ENCODE assay signal across 11 cellular contexts in the genomic region with DNA sequence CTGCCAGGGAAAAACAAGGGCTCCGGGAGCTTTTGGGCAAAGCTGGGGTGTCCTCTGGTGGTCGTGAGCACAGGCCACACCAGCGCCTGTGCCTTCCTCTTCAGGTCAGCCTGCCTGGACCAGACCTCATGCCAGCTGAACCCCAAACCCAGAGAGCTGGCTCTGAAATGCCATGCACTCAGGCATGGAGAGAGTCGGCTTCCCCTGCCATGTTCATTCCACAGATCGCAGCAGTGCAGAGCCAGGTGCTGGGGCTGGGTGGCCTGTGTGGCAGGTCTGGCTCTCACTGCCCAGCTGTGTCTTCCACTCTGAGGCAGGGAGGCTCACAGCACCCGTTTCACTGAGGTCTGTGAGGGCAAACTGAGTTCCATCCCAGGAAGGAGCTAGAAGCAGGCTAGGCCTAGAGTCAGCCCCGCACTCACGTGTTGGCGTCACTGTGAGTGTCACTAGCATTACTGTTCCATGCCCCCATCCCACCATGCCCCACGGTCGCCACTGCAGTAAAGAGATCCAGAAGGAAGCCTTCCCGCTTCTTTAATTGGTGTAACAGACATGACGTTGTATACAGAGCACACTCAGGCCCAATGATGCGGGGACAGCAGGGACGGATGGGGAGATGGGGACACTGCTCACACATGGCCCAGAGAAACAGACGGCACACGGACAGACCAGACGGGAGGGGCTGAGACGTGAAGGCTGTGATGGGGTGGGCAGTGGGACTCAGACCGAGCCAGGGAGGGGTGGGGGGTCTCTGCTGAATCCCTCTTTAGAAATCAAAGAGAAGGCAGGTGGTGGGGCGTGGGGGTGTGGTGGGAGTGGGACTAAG. TPM values are rescaled to one million over a fixed set of nuclear protein-coding genes. Genes with fewer than 3 reads are reported as not detected.
DNase-seq lines count a peak whose midpoint lies in the region; ATAC-seq, FAIRE-seq and TF ChIP-seq lines count a peak whose summit lies in the region.
"Had no signal": no experiment of that assay in that cellular context is flagged by ENCODE, and none has a peak within 500 bp of the region (broad histone marks: within the 10 kb centered on the region; RNA-seq: fewer than 3 reads in every experiment).

No MANE protein-coding gene starts in this region.

- H3F3A ChIP-seq in DOHH2 (ENCODE audit: control insufficient read depth, insufficient read depth), result peaks cover 7% of the 10 kb centered on the region; the same call in 1 of the 2 replicates

- TF ChIP-seq CTCF in DOHH2 (IDR thresholded peaks at IDR 0.05; ENCODE audit: low read depth, low read length, poor library complexity, severe bottlenecking) (no peak), RWPE1 (conservative IDR thresholded peaks at IDR 0.05; ENCODE audit: low read depth) (no peak), endothelial cell (IDR thresholded peaks at IDR 0.05; ENCODE audit: unreplicated experiment) (no peak), gastrocnemius medialis (IDR thresholded peaks at IDR 0.05 in 4 of 5, conservative IDR thresholded peaks at IDR 0.05 in 1 of 5) (no peak)

- peaks cover 9% of the 10 kb centered on the region; the same call in 1 of the 2 replicates for H4K20me1 ChIP-seq in DOHH2 (ENCODE audit: control insufficient read depth, insufficient read depth, low read depth, low read length)

- POLR2A ChIA-PET in RWPE1 (lab: Yijun Ruan, JAX; ENCODE audit: low non-redundant PET), result interaction anchor here (0.5 kb wide), 1 partner anchor 36 kb away, joined by 3 read pairs; no protein-coding TSS in a partner anchor

- no peaks in the 10 kb centered on the region for H3K27me3 ChIP-seq in DOHH2 (ENCODE audit: control insufficient read depth, low read length)
- no peaks in the 10 kb centered on the region for H3K27me3 ChIP-seq in gastrocnemius medialis
- no peaks in the 10 kb centered on the region for H3K27me3 ChIP-seq in small intestine (ENCODE audit: control insufficient read depth in 2 of 2, insufficient read depth in 2 of 2, low read length in 2 of 2)

- DNase-seq in RWPE1 (ENCODE audit: low spot score) (no peak), endothelial cell (ENCODE audit: low spot score) (no peak), gastrocnemius medialis (no peak), dedifferentiated amniotic fluid mesenchymal stem cell (ENCODE audit: extremely low spot score) (no peak), superior temporal gyrus (ENCODE audit: extremely low spot score) (no peak), small intestine (no peak)
- DNase-seq: NCI-H446 treated with DMSO at 0.1 percent for 48 hours; stimulated activated CD4-positive, alpha-beta T cell treated with anti-CD3 and anti-CD28 coated beads, Interleukin-12 subunit alpha, Interleukin-12 subunit beta, amount 100 ng/mL, for 4 hours had no signal

- peak overlapping the region; percentile 24 for H3K27ac Mint-ChIP-seq in endothelial cell (ENCODE audit: unreplicated experiment)

- H3K4me2 ChIP-seq in DOHH2 (ENCODE audit: low read length), result peak overlapping the region; percentile 83; the same call in 1 of the 2 replicates

- H3K36me3 Mint-ChIP-seq in endothelial cell (ENCODE audit: low read depth, unreplicated experiment), result peaks cover 9% of the 10 kb centered on the region

- in situ Hi-C loops in gastrocnemius medialis (cut with MboI; ENCODE audit: low sequenced_read_pairs in 4 of 4), result no loop called here

- WGBS in small intestine, 3 donors, result 79 to 86% (median 79%) methylated on average over 21 of the region's 21 CpGs

- no peaks in the 10 kb centered on the region for H3K9me3 ChIP-seq in DOHH2 (ENCODE audit: control insufficient read depth, insufficient read depth, low read length)
- no peaks in the 10 kb centered on the region for H3K9me3 ChIP-seq in gastrocnemius medialis
- no peaks in the 10 kb centered on the region for H3K9me3 ChIP-seq in small intestine (ENCODE audit: control insufficient read depth, low read depth)

- H3K4me3 Mint-ChIP-seq in endothelial cell (ENCODE audit: unreplicated experiment), result peak overlapping the region; percentile 59

- peaks cover 47% of the 10 kb centered on the region for H3K79me2 ChIP-seq in DOHH2 (ENCODE audit: control insufficient read depth, low read length)

- no peak for FAIRE-seq in small intestine (lab: Jason Lieb, UNC)
- FAIRE-seq: GM19239 had no signal

- H3K27ac ChIP-seq in DOHH2 (ENCODE audit: low read depth, low read length) (no peak overlapping the region), RWPE1 (peak overlapping the region; percentile 97), gastrocnemius medialis (peak overlapping the region in 3 of 4 donors; percentile 25 to 91 (median 64)), small intestine (ENCODE audit: low read depth in 1 of 2, low read length in 1 of 2) (no peak overlapping the region)

- CTCF ChIA-PET in RWPE1 (lab: Yijun Ruan, JAX), result interaction anchor here (0.7 kb wide), 1 partner anchor 147 kb away, joined by 4 read pairs; no protein-coding TSS in a partner anchor

- peaks cover 5% of the 10 kb centered on the region for H3K27me3 Mint-ChIP-seq in endothelial cell (ENCODE audit: unreplicated experiment)

- intact Hi-C loops in gastrocnemius medialis (cut with DNase I; ENCODE audit: low total_unique reads), result no loop called here

- TF ChIP-seq POLR2A in gastrocnemius medialis (IDR thresholded peaks at IDR 0.05), result no peak

- H3K4me3 ChIP-seq in DOHH2 (ENCODE audit: low read length), result no peak overlapping the region
- H3K4me3 ChIP-seq in gastrocnemius medialis, result no peak overlapping the region
- no peak overlapping the region for H3K4me3 ChIP-seq in small intestine (ENCODE audit: low read depth in 1 of 2, low read length in 2 of 2)

- H3K36me3 ChIP-seq in DOHH2 (ENCODE audit: control insufficient read depth, low read length) (peaks cover 49% of the 10 kb centered on the region), gastrocnemius medialis (peaks cover 0 to 15% of the 10 kb centered on the region in 2 donors), small intestine (ENCODE audit: control insufficient read depth in 2 of 2, insufficient read depth in 2 of 2, low read length in 2 of 2) (peaks cover 0 to 8% of the 10 kb centered on the region in 2 donors)

- no peaks in the 10 kb centered on the region for H3K9me2 ChIP-seq in DOHH2 (replicated peaks; ENCODE audit: control insufficient read depth, low read length)

- ATAC-seq in gastrocnemius medialis, result no peak
- no peak for ATAC-seq in HG03097 (IDR thresholded peaks at IDR 0.05; ENCODE audit: low FRiP score, unreplicated experiment)

- no peaks in the 10 kb centered on the region for H3K9me3 Mint-ChIP-seq in endothelial cell (ENCODE audit: unreplicated experiment)

- peaks cover 39% of the 10 kb centered on the region for H3K4me1 ChIP-seq in DOHH2 (ENCODE audit: control insufficient read depth, low read length)
- H3K4me1 ChIP-seq in gastrocnemius medialis, result peaks cover 34 to 49% of the 10 kb centered on the region in 2 donors
- H3K4me1 ChIP-seq in small intestine (ENCODE audit: control insufficient read depth in 2 of 2, insufficient read depth in 1 of 2, low read depth in 1 of 2, low read length in 1 of 2), result peaks cover 4 to 10% of the 10 kb centered on the region in 2 donors

- peaks cover 26% of the 10 kb centered on the region for H3K4me1 Mint-ChIP-seq in endothelial cell (ENCODE audit: unreplicated experiment)

RNA-seq across cellular contexts. Expression of gene ARL6IP4, which starts 2.7 kb away (rescaled TPM):
- total RNA-seq in endothelial cell (ENCODE audit: unreplicated experiment) (151 TPM), gastrocnemius medialis (100 to 1,000 TPM; 123 to 175 (median 156) TPM)
- 100 to 1,000 TPM; 268 to 434 (median 395) TPM for polyA plus RNA-seq in small intestine

RNA-seq across cellular contexts. Expression of gene OGFOD2, which starts 8.1 kb away (rescaled TPM):
- total RNA-seq in endothelial cell (ENCODE audit: unreplicated experiment) (10.4 TPM), gastrocnemius medialis (10 to 100 TPM in 1 of 4 donors, 1 to 10 TPM in 3; 3.2 to 11.7 (median 7.8) TPM)
- polyA plus RNA-seq in small intestine, result 10 to 100 TPM; 26.6 to 30.3 (median 28.2) TPM

RNA-seq across cellular contexts. Expression of gene ABCB9, which starts 16.9 kb away (rescaled TPM):
- 10.9 TPM for total RNA-seq in endothelial cell (ENCODE audit: unreplicated experiment)
- total RNA-seq in gastrocnemius medialis, result 1 to 10 TPM in 2 of 4 donors, under 1 TPM in 2; 0.53 to 1.5 (median 0.99) TPM
- 1 to 10 TPM; 2.5 to 6.6 (median 4.1) TPM for polyA plus RNA-seq in small intestine

Comparison
In these comparisons a context has a peak if more than half of its experiments do, and no peak if none do; other contexts are left out.
1. H3K27ac ChIP-seq: peak in RWPE1 (single experiment) and gastrocnemius medialis (3 of 4); none in DOHH2 (single experiment) and small intestine (0 of 2).